ENCODE assay signal across 11 cellular contexts in genomic region chr2:206230060-206230890, GRCh38. TPM values are rescaled to one million over a fixed set of nuclear protein-coding genes. Genes with fewer than 3 reads are reported as not detected.
DNase-seq lines count a peak whose midpoint lies in the region; ATAC-seq and TF ChIP-seq lines count a peak whose summit lies in the region.
"Had no signal": no experiment of that assay in that cellular context is flagged by ENCODE, and none has a peak within 500 bp of the region (broad histone marks: within the 10 kb centered on the region; RNA-seq: fewer than 3 reads in every experiment).

No MANE protein-coding gene starts in this region.

- CTCF ChIA-PET in A673 (lab: Charles Lee), result no interaction called here

- peaks cover 13% of the 10 kb centered on the region for H3K4me1 ChIP-seq in A673 (ENCODE audit: insufficient read depth, low read length, poor library complexity, severe bottlenecking)
- H3K4me1 ChIP-seq: testis had no signal

- 0 out of 2 replicates have a peak, but pooled peaks have one; percentile 17 for TF ChIP-seq CTCF in A673 (conservative IDR thresholded peaks at IDR 0.05; ENCODE audit: low read depth, low read length)
- TF ChIP-seq CTCF in progenitor cell of endocrine pancreas (IDR thresholded peaks at IDR 0.05; ENCODE audit: unreplicated experiment), result no peak

- intact Hi-C loops in A673 (cut with micrococcal nuclease; ENCODE audit: unreplicated experiment) (no loop called here), posterior cingulate gyrus (cut with DNase I) (no loop called here)

- BruUV-seq in A673 (replicated peaks; lab: Mats Ljungman, UMichigan), result no TSS peak

- peak; percentile 96 for ATAC-seq in esophagus mucosa

- H3K27me3 Mint-ChIP-seq in progenitor cell of endocrine pancreas, result no peaks in the 10 kb centered on the region

- peaks cover 5% of the 10 kb centered on the region for H3K4me1 Mint-ChIP-seq in progenitor cell of endocrine pancreas (ENCODE audit: low read depth)
- H3K4me1 Mint-ChIP-seq: IgD-negative memory B cell had no signal

- no peak overlapping the region for H3K4me3 Mint-ChIP-seq in progenitor cell of endocrine pancreas (ENCODE audit: low read depth)
- H3K4me3 Mint-ChIP-seq: IgD-negative memory B cell had no signal

- POLR2A ChIA-PET in A673 (lab: Charles Lee; ENCODE audit: low non-redundant PET), result no interaction called here

- H3K27me3 ChIP-seq in A673 (replicated peaks; ENCODE audit: insufficient read depth, low read depth, low read length, poor library complexity), result no peaks in the 10 kb centered on the region
- H3K27me3 ChIP-seq: testis had no signal

- H3K36me3 ChIP-seq in A673 (ENCODE audit: insufficient read depth, low read length, poor library complexity, severe bottlenecking), result no peaks in the 10 kb centered on the region

- no peaks in the 10 kb centered on the region for H3K9me3 ChIP-seq in A673 (ENCODE audit: low read depth, low read length, poor library complexity, severe bottlenecking)
- H3K9me3 ChIP-seq: testis had no signal

- H3K27ac Mint-ChIP-seq in progenitor cell of endocrine pancreas, result no peak overlapping the region
- H3K27ac Mint-ChIP-seq: IgD-negative memory B cell had no signal

- DNase-seq in A673 (ENCODE audit: low spot score) (peak; percentile 76), LHCN-M2 (ENCODE audit: low read depth) (peak; percentile 26), NCI-H82 treated with DMSO at 0.1 percent for 48 hours (lab: John Stamatoyannopoulos, UW; ENCODE audit: unreplicated experiment) (peak; percentile 30), posterior cingulate gyrus (no peak), germinal center (ENCODE audit: low spot score) (no peak), H4 (ENCODE audit: low spot score) (no peak), progenitor cell of endocrine pancreas (ENCODE audit: low spot score, unreplicated experiment) (no peak)
- DNase-seq: HCEC 1CT, testis had no signal

- H3K36me3 Mint-ChIP-seq in progenitor cell of endocrine pancreas (ENCODE audit: insufficient read depth), result no peaks in the 10 kb centered on the region

- H3K9me3 Mint-ChIP-seq in progenitor cell of endocrine pancreas (ENCODE audit: low read depth), result no peaks in the 10 kb centered on the region

- no peak overlapping the region for H3K27ac ChIP-seq in A673 (ENCODE audit: low read depth, low read length, poor library complexity, severe bottlenecking)
- H3K27ac ChIP-seq: testis had no signal

- H3K4me3 ChIP-seq in A673 (ENCODE audit: low read depth, low read length, poor library complexity, severe bottlenecking), result no peak overlapping the region
- H3K4me3 ChIP-seq: testis had no signal

RNA-seq across cellular contexts. Expression of gene ZDBF2, which starts 44.2 kb away (rescaled TPM):
- 0.75 and 1.8 TPM in 2 replicates for total RNA-seq in A673 (2021)
- 11.5 and 12.1 TPM in 2 replicates for total RNA-seq in LHCN-M2 (2014; rRNA removed)
- polyA plus RNA-seq in LHCN-M2 (2012), result 1.1 TPM
- total RNA-seq in esophagus mucosa, result 5.6 TPM
- 4.1 and 6.1 TPM in 2 replicates for total RNA-seq in H4 (2014; rRNA removed; shearing (Covaris generic))
- total RNA-seq in progenitor cell of endocrine pancreas, result 41.4 and 42.9 TPM in 2 replicates

Comparison
In these comparisons a context has a peak if more than half of its experiments do, and no peak if none do; other contexts are left out.
1. DNase-seq: peak in A673 (single experiment), LHCN-M2 (single experiment) and NCI-H82 treated with DMSO at 0.1 percent for 48 hours (single experiment); none in posterior cingulate gyrus (0 of 10), germinal center (single experiment), H4 (single experiment) and progenitor cell of endocrine pancreas (single experiment).